Comparison of ENCODE assay signal across 8 cellular contexts in the genomic region with DNA sequence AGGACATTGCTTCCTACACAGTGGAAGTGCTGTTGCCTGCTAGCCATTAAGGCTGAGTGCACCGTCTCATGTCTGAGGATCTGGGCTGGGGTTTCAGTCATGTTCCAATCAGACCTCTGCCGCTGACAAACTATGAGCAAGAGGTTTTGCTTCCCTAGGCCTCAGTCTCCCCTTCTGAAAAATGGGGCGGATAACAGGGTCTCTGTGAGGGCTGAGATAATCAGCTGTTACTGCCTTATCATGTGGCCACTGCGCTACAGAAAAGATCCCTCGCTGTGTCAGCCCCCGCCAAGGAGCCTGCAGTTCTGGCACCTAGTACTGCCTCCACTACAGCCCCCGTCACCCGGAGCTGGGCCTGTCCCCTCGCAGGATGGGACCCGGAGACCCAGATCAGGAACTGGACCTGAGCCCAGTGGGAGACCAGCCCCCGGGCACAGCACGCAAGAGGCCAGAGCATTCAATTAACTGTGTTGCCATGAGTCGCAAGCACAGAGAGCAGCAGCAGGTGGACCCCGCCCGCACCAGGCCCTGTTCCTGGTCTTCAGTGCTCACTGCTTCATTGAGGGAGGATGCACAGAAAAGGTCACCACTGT. TPM values are rescaled to one million over a fixed set of nuclear protein-coding genes. Genes with fewer than 3 reads are reported as not detected.
DNase-seq lines count a peak whose midpoint lies in the region; TF ChIP-seq lines count a peak whose summit lies in the region.

No MANE protein-coding gene starts in this region.

- H3K36me3 ChIP-seq in ACC112 (ENCODE audit: insufficient read depth, low read length) (no peaks in the 10 kb centered on the region), mucosa of stomach (ENCODE audit: control insufficient read depth, insufficient read depth, low read length) (no peaks in the 10 kb centered on the region)

- peaks cover 28% of the 10 kb centered on the region for H3K4me1 ChIP-seq in ACC112 (ENCODE audit: control insufficient read depth, insufficient read depth, low read length, unreplicated experiment)
- H3K4me1 ChIP-seq in mucosa of stomach (ENCODE audit: control insufficient read depth, insufficient read depth, low read length), result peaks cover 37% of the 10 kb centered on the region

- TF ChIP-seq CTCF in coronary artery (IDR thresholded peaks at IDR 0.05), result no peak

- peak overlapping the region; percentile 66 for H3K9ac ChIP-seq in mucosa of stomach (ENCODE audit: low read length)

- intact Hi-C loops in head of caudate nucleus (cut with DNase I), result no loop called here

- no peak overlapping the region for H3K27ac ChIP-seq in ACC112 (ENCODE audit: low read depth, low read length)
- H3K27ac ChIP-seq in coronary artery, result peak overlapping the region; percentile 79 to 93

- DNase-seq in Jurkat, Clone E6-1 (ENCODE audit: low read depth, low spot score), result no peak
- DNase-seq in coronary artery (ENCODE audit: low spot score), result no peak
- no peak for DNase-seq in head of caudate nucleus
- no peak for DNase-seq in NCI-H524 treated with DMSO at 0.1 percent for 48 hours (lab: John Stamatoyannopoulos, UW)
- no peak for DNase-seq in middle frontal gyrus (ENCODE audit: extremely low spot score, low spot score)
- DNase-seq in SKM-1 treated with dmso at 0.1 percent for 144 hours (lab: John Stamatoyannopoulos, UW; ENCODE audit: unreplicated experiment), result no peak

- no peak overlapping the region for H2AFZ ChIP-seq in ACC112 (ENCODE audit: low read length, unreplicated experiment)

- no peaks in the 10 kb centered on the region for H3K27me3 ChIP-seq in ACC112 (ENCODE audit: insufficient read depth, low read length)
- no peaks in the 10 kb centered on the region for H3K27me3 ChIP-seq in mucosa of stomach (ENCODE audit: control insufficient read depth, insufficient read depth, low read length)

- H3K4me3 ChIP-seq in ACC112 (ENCODE audit: low read depth, low read length) (peak overlapping the region; percentile 75), coronary artery (peak overlapping the region; percentile 77), mucosa of stomach (ENCODE audit: low read length) (peak overlapping the region; percentile 49)
- H3K4me3 ChIP-seq in Jurkat, Clone E6-1 (ENCODE audit: low read length), result peak overlapping the region; percentile 60

- no peaks in the 10 kb centered on the region for H3K9me3 ChIP-seq in mucosa of stomach (ENCODE audit: control insufficient read depth, low read length)

- peaks cover 18% of the 10 kb centered on the region for H3K79me2 ChIP-seq in ACC112 (ENCODE audit: control insufficient read depth, insufficient read depth, low read length, unreplicated experiment)

RNA-seq across cellular contexts. Expression of gene PNKP, which starts 3.0 kb away (rescaled TPM):
- 75.9 TPM for polyA plus RNA-seq in Jurkat, Clone E6-1 (2012; ENCODE audit: insufficient read depth, insufficient read length)

RNA-seq across cellular contexts. Expression of gene AKT1S1, which starts 6.8 kb away (rescaled TPM):
- 13.8 TPM for polyA plus RNA-seq in Jurkat, Clone E6-1 (2012; ENCODE audit: insufficient read depth, insufficient read length)

RNA-seq across cellular contexts. Expression of gene TBC1D17, which starts 7.1 kb away (rescaled TPM):
- polyA plus RNA-seq in Jurkat, Clone E6-1 (2012; ENCODE audit: insufficient read depth, insufficient read length), result 20.1 TPM

RNA-seq across cellular contexts. Expression of gene PTOV1, which starts 19.4 kb away (rescaled TPM):
- 232 TPM for polyA plus RNA-seq in Jurkat, Clone E6-1 (2012; ENCODE audit: insufficient read depth, insufficient read length)

RNA-seq across cellular contexts. Expression of gene IL4I1, which starts 26.3 kb away (rescaled TPM):
- polyA plus RNA-seq in Jurkat, Clone E6-1 (2012; ENCODE audit: insufficient read depth, insufficient read length), result 1.1 TPM
